22 cellular contexts compared by ENCODE assay signal in genomic region chr12:53971686-53972085, GRCh38. TPM values are rescaled to one million over a fixed set of nuclear protein-coding genes. Genes with fewer than 3 reads are reported as not detected.
"Had no signal": no experiment of that assay in that cellular context is flagged by ENCODE, and none has a peak within 500 bp of the region (broad histone marks: within the 10 kb centered on the region; RNA-seq: fewer than 3 reads in every experiment).

No MANE protein-coding gene starts in this region.

- ATAC-seq: left colon; left ventricle myocardium superior; naive thymus-derived CD8-positive, alpha-beta T cell; right cardiac atrium; stimulated activated naive B cell treated with anti-CD40 and anti-IgM and Interleukin-4, amounts not matched to agents 10 μg/mL and 1 μg/mL and 100 μg/mL, for 72 hours; stimulated activated naive CD8-positive, alpha-beta T cell treated with anti-CD3 and anti-CD28 coated beads, Interleukin-15, amount 100 ng/mL, for 72 hours had no signal

- H3K4me3 Mint-ChIP-seq: neural crest cell; stimulated activated naive B cell treated with anti-CD40 and anti-IgM and Interleukin-4, amounts not matched to agents 10 μg/mL and 1 μg/mL and 100 μg/mL, for 72 hours; stimulated activated naive CD8-positive, alpha-beta T cell treated with anti-CD3 and anti-CD28 coated beads, Interleukin-15, amount 100 ng/mL, for 72 hours had no signal

- H3K9me3 Mint-ChIP-seq: neural crest cell; stimulated activated naive CD8-positive, alpha-beta T cell treated with anti-CD3 and anti-CD28 coated beads, Interleukin-15, amount 100 ng/mL, for 72 hours had no signal

- H3K9me3 ChIP-seq: colonic mucosa, esophagus squamous epithelium, ovary, thoracic aorta had no signal

- DNase-seq: colonic mucosa; dermis blood vessel endothelial cell; esophagus squamous epithelium; left colon; left ventricle myocardium superior; mesendoderm; naive thymus-derived CD8-positive, alpha-beta T cell; ovary; right cardiac atrium; stimulated activated CD4-positive, alpha-beta T cell treated with anti-CD3 and anti-CD28 coated beads, Interleukin-15, amount 100 ng/mL, for 24 hours; stimulated activated CD4-positive, alpha-beta T cell treated with anti-CD3 and anti-CD28 coated beads, Interleukin-1b, Interleukin-23, amount 100 ng/mL, for 48 hours; stimulated activated CD4-positive, alpha-beta T cell treated with anti-CD3 and anti-CD28 coated beads, Interleukin-4, amount 100 ng/mL, for 4 hours; stimulated activated naive B cell treated with anti-CD40 and anti-IgM and Interleukin-4, amounts not matched to agents 10 μg/mL and 1 μg/mL and 100 μg/mL, for 72 hours; stimulated activated naive CD8-positive, alpha-beta T cell treated with anti-CD3 and anti-CD28 coated beads, Interleukin-15, amount 100 ng/mL, for 72 hours had no signal

- H3K27ac ChIP-seq: colonic mucosa, esophagus squamous epithelium, ovary, thoracic aorta had no signal

- H3K36me3 ChIP-seq: colonic mucosa, esophagus squamous epithelium, ovary, thoracic aorta had no signal

- H3K4me1 Mint-ChIP-seq: neural crest cell had no signal

- H3K4me1 ChIP-seq: colonic mucosa had no signal

- H3K4me3 ChIP-seq: colonic mucosa, esophagus squamous epithelium, lung, ovary, thoracic aorta had no signal

- H3K27ac Mint-ChIP-seq: stimulated activated naive CD8-positive, alpha-beta T cell treated with anti-CD3 and anti-CD28 coated beads, Interleukin-15, amount 100 ng/mL, for 72 hours had no signal

RNA-seq across cellular contexts. Expression of gene HOXC11, which starts 1.2 kb away (rescaled TPM):
- total RNA-seq: cerebellum; colonic mucosa; dermis blood vessel endothelial cell; esophagus squamous epithelium; left colon; left ventricle myocardium superior; lung; mononuclear cell; naive thymus-derived CD8-positive, alpha-beta T cell; neural crest cell; right cardiac atrium; thoracic aorta had no signal

RNA-seq across cellular contexts. Expression of gene HOTAIR, which starts 3.1 kb away (rescaled TPM):
- total RNA-seq: cerebellum; colonic mucosa; dermis blood vessel endothelial cell; epithelial cell of proximal tubule; esophagus squamous epithelium; left colon; left ventricle myocardium superior; mononuclear cell; naive thymus-derived CD8-positive, alpha-beta T cell; neural crest cell; right cardiac atrium; thoracic aorta had no signal

RNA-seq across cellular contexts. Expression of gene HOXC10, which starts 13.3 kb away (rescaled TPM):
- total RNA-seq: cerebellum; colonic mucosa; left colon; left ventricle myocardium superior; mononuclear cell; naive thymus-derived CD8-positive, alpha-beta T cell; right cardiac atrium; thoracic aorta had no signal

RNA-seq across cellular contexts. Expression of gene HOXC12, which starts 17.0 kb away (rescaled TPM):
- total RNA-seq: cerebellum; colonic mucosa; dermis blood vessel endothelial cell; epithelial cell of proximal tubule; esophagus squamous epithelium; kidney epithelial cell; left colon; left ventricle myocardium superior; lung; mononuclear cell; naive thymus-derived CD8-positive, alpha-beta T cell; neural crest cell; ovary; right cardiac atrium; thoracic aorta; urinary bladder had no signal

RNA-seq across cellular contexts. Expression of gene HOXC9, which starts 28.3 kb away (rescaled TPM):
- total RNA-seq: cerebellum; colonic mucosa; left colon; left ventricle myocardium superior; lung; mononuclear cell; naive thymus-derived CD8-positive, alpha-beta T cell; thoracic aorta had no signal
